21 cellular contexts compared by ENCODE assay signal in genomic region chr4:20074450-20074849, GRCh38.
"Had no signal": no experiment of that assay in that cellular context is flagged by ENCODE, and none has a peak within 500 bp of the region (broad histone marks: within the 10 kb centered on the region; RNA-seq: fewer than 3 reads in every experiment).

No MANE protein-coding gene starts in this region.

- H3K4me1 ChIP-seq: body of pancreas, gastroesophageal sphincter, stomach, upper lobe of right lung had no signal

- H3K9me3 ChIP-seq: body of pancreas, gastroesophageal sphincter, neutrophil, stomach, thoracic aorta, upper lobe of right lung had no signal

- H3K27ac ChIP-seq: body of pancreas, epithelial cell of prostate, gastroesophageal sphincter, neutrophil, stomach, thoracic aorta, upper lobe of right lung had no signal

- H3K36me3 ChIP-seq: gastroesophageal sphincter, neutrophil, stomach, thoracic aorta, upper lobe of right lung had no signal

- ATAC-seq: activated T-helper 17 cell treated with anti-CD3 and anti-CD28 coated beads, Interleukin-2, amount 50 U/mL, for 72 hours; body of pancreas; gastroesophageal sphincter; left lobe of liver; natural killer cell; upper lobe of right lung had no signal

- H3K4me3 ChIP-seq: body of pancreas, gastroesophageal sphincter, stomach, thoracic aorta, upper lobe of right lung had no signal

- H3K27me3 ChIP-seq: body of pancreas, gastroesophageal sphincter, neutrophil, stomach, upper lobe of right lung had no signal

- DNase-seq: activated CD4-positive, alpha-beta T cell treated with anti-CD3 and anti-CD28 coated beads, Interleukin-2, amount 10 ng/mL, durations not matched to agents 7 days and 5 days; activated CD8-positive, alpha-beta memory T cell treated with anti-CD3 and anti-CD28 coated beads for 24 hours; activated naive CD4-positive, alpha-beta T cell treated with anti-CD3 and anti-CD28 coated beads, Interleukin-2, amount 10 ng/mL, durations not matched to agents 7 days and 5 days; body of pancreas; central memory CD4-positive, alpha-beta T cell; effector memory CD4-positive, alpha-beta T cell; islet precursor cell; mammary epithelial cell; natural killer cell; retina; stimulated activated CD4-positive, alpha-beta T cell treated with anti-CD3 and anti-CD28 coated beads, Interleukin-12 subunit alpha, Interleukin-12 subunit beta, amount 100 ng/mL, for 4 hours; stimulated activated CD4-positive, alpha-beta T cell treated with anti-CD3 and anti-CD28 coated beads, Interleukin-2, amount 100 ng/mL, for 24 hours; stomach; SW 1271; upper lobe of right lung had no signal
